8 cellular contexts compared by ENCODE assay signal in genomic region chr2:3377279-3377611, GRCh38. TPM values are rescaled to one million over a fixed set of nuclear protein-coding genes. Genes with fewer than 3 reads are reported as not detected.
DNase-seq lines count a peak whose midpoint lies in the region; ATAC-seq and TF ChIP-seq lines count a peak whose summit lies in the region.

No MANE protein-coding gene starts in this region.

- H3K27me3 Mint-ChIP-seq in CD14-positive monocyte (ENCODE audit: low read depth in 3 of 3) (no peaks in the 10 kb centered on the region), brain (peaks cover 11% of the 10 kb centered on the region)
- H3K27me3 Mint-ChIP-seq in stimulated activated naive CD8-positive, alpha-beta T cell treated with anti-CD3 and anti-CD28 coated beads, Interleukin-15, Interleukin-2, amounts not matched to agents 100 ng/mL and 50 ng/mL, for 24 hours, result no peaks in the 10 kb centered on the region

- H3K9me3 Mint-ChIP-seq in CD14-positive monocyte (peaks cover 0 to 10% (median 2%) of the 10 kb centered on the region in 7 donors), brain (peaks cover 0 to 6% (median 0%) of the 10 kb centered on the region in 5 experiments)
- H3K9me3 Mint-ChIP-seq in stimulated activated naive CD8-positive, alpha-beta T cell treated with anti-CD3 and anti-CD28 coated beads, Interleukin-15, Interleukin-2, amounts not matched to agents 100 ng/mL and 50 ng/mL, for 24 hours, result no peaks in the 10 kb centered on the region

- peak overlapping the region; percentile 88 to 96 (median 91) for H3K27ac Mint-ChIP-seq in CD14-positive monocyte
- peak overlapping the region; percentile 94 to 99 (median 98) for H3K27ac Mint-ChIP-seq in brain
- H3K27ac Mint-ChIP-seq in stimulated activated naive CD8-positive, alpha-beta T cell treated with anti-CD3 and anti-CD28 coated beads, Interleukin-15, Interleukin-2, amounts not matched to agents 100 ng/mL and 50 ng/mL, for 24 hours, result peak overlapping the region; percentile 96

- TF ChIP-seq CTCF in CD14-positive monocyte (IDR thresholded peaks at IDR 0.05), result no peak
- TF ChIP-seq CTCF in brain (conservative IDR thresholded peaks at IDR 0.05), result no peak

- ATAC-seq in GM19023 (IDR thresholded peaks at IDR 0.05; ENCODE audit: unreplicated experiment) (peak; percentile 20), HG03108 (IDR thresholded peaks at IDR 0.05; ENCODE audit: unreplicated experiment) (peak; percentile 7), HG03469 (IDR thresholded peaks at IDR 0.05; ENCODE audit: unreplicated experiment) (no peak)

- H3K4me3 Mint-ChIP-seq in CD14-positive monocyte, result peak overlapping the region; percentile 91 to 95
- peak overlapping the region; percentile 95 to 98 (median 97) for H3K4me3 Mint-ChIP-seq in brain
- peak overlapping the region; percentile 98 for H3K4me3 Mint-ChIP-seq in stimulated activated naive CD8-positive, alpha-beta T cell treated with anti-CD3 and anti-CD28 coated beads, Interleukin-15, Interleukin-2, amounts not matched to agents 100 ng/mL and 50 ng/mL, for 24 hours

- H3K4me1 Mint-ChIP-seq in CD14-positive monocyte, result peaks cover 38% of the 10 kb centered on the region
- H3K4me1 Mint-ChIP-seq in brain, result peaks cover 62% of the 10 kb centered on the region
- peaks cover 40% of the 10 kb centered on the region for H3K4me1 Mint-ChIP-seq in stimulated activated naive CD8-positive, alpha-beta T cell treated with anti-CD3 and anti-CD28 coated beads, Interleukin-15, Interleukin-2, amounts not matched to agents 100 ng/mL and 50 ng/mL, for 24 hours (ENCODE audit: low read depth)

- DNase-seq in CD14-positive monocyte (ENCODE audit: low spot score), result no peak
- peak; percentile 71 for DNase-seq in OCI-M1 (lab: John Stamatoyannopoulos, UW)
- DNase-seq in kidney tubule cell (ENCODE audit: low spot score), result peak; percentile 55

- H3K36me3 Mint-ChIP-seq in CD14-positive monocyte (peaks cover 8 to 16% of the 10 kb centered on the region in 2 donors), brain (peaks cover 20% of the 10 kb centered on the region)
- H3K36me3 Mint-ChIP-seq in stimulated activated naive CD8-positive, alpha-beta T cell treated with anti-CD3 and anti-CD28 coated beads, Interleukin-15, Interleukin-2, amounts not matched to agents 100 ng/mL and 50 ng/mL, for 24 hours (ENCODE audit: low read depth), result peaks cover 18% of the 10 kb centered on the region

- intact Hi-C loops in CD14-positive monocyte (cut with micrococcal nuclease), result loop anchor here (1.0 to 5.0 kb wide), 2 partner anchors 181 to 200 kb away; partner anchors contain the start of genes RPS7 (in 2 of the 2) and RNASEH1 (in 1 of the 2)

RNA-seq across cellular contexts. Expression of gene EIPR1, which starts 0.4 kb away (rescaled TPM):
- polyA plus RNA-seq in CD14-positive monocyte (10 to 100 TPM; 20.8 to 22.4 TPM), brain (ENCODE audit: insufficient read depth, low read depth, low replicate concordance) (47.6 TPM)

RNA-seq across cellular contexts. Expression of gene TRAPPC12, which starts 2.2 kb away (rescaled TPM):
- polyA plus RNA-seq in CD14-positive monocyte (10 to 100 TPM; 26.6 to 44.7 TPM), brain (ENCODE audit: insufficient read depth, low read depth, low replicate concordance) (79.4 TPM)
